17 cellular contexts compared by ENCODE assay signal in genomic region chr7:28052933-28053332, GRCh38.
DNase-seq lines count a peak whose midpoint lies in the region; ATAC-seq and TF ChIP-seq lines count a peak whose summit lies in the region.
"Had no signal": no experiment of that assay in that cellular context is flagged by ENCODE, and none has a peak within 500 bp of the region (broad histone marks: within the 10 kb centered on the region; RNA-seq: fewer than 3 reads in every experiment).

No MANE protein-coding gene starts in this region.

- peaks cover 21% of the 10 kb centered on the region for H3K4me1 Mint-ChIP-seq in activated naive CD8-positive, alpha-beta T cell treated with anti-CD3 and anti-CD28 coated beads, Interleukin-2, amount 50 U/mL, for 24 hours
- peaks cover 6% of the 10 kb centered on the region for H3K4me1 Mint-ChIP-seq in activated naive CD8-positive, alpha-beta T cell treated with anti-CD3 and anti-CD28 coated beads for 36 hours
- no peaks in the 10 kb centered on the region for H3K4me1 Mint-ChIP-seq in activated T-helper 17 cell treated with anti-CD3 and anti-CD28 coated beads, Interleukin-2, amount 50 U/mL, for 72 hours

- H3K36me3 Mint-ChIP-seq in activated naive CD8-positive, alpha-beta T cell treated with anti-CD3 and anti-CD28 coated beads, Interleukin-2, amount 50 U/mL, for 24 hours (ENCODE audit: low read depth) = peaks cover 2% of the 10 kb centered on the region
- H3K36me3 Mint-ChIP-seq in activated naive CD8-positive, alpha-beta T cell treated with anti-CD3 and anti-CD28 coated beads for 36 hours = peaks cover 2% of the 10 kb centered on the region
- H3K36me3 Mint-ChIP-seq in activated T-helper 17 cell treated with anti-CD3 and anti-CD28 coated beads, Interleukin-2, amount 50 U/mL, for 72 hours (ENCODE audit: low read depth) = no peaks in the 10 kb centered on the region
- H3K36me3 Mint-ChIP-seq: CD8-positive, alpha-beta T cell; type B pancreatic cell had no signal

- H3K4me3 Mint-ChIP-seq in activated naive CD8-positive, alpha-beta T cell treated with anti-CD3 and anti-CD28 coated beads, Interleukin-2, amount 50 U/mL, for 24 hours = no peak overlapping the region
- H3K4me3 Mint-ChIP-seq in activated naive CD8-positive, alpha-beta T cell treated with anti-CD3 and anti-CD28 coated beads for 36 hours = no peak overlapping the region
- no peak overlapping the region for H3K4me3 Mint-ChIP-seq in activated T-helper 17 cell treated with anti-CD3 and anti-CD28 coated beads, Interleukin-2, amount 50 U/mL, for 72 hours
- H3K4me3 Mint-ChIP-seq: CD8-positive, alpha-beta T cell; mesothelial cell of epicardium; type B pancreatic cell had no signal

- peak; percentile 63 for ATAC-seq in activated naive CD8-positive, alpha-beta T cell treated with anti-CD3 and anti-CD28 coated beads, Interleukin-2, amount 50 U/mL, for 24 hours
- peak; percentile 49 for ATAC-seq in activated T-helper 17 cell treated with anti-CD3 and anti-CD28 coated beads, Interleukin-2, amount 50 U/mL, for 72 hours (replicated peaks)
- ATAC-seq in GM19452 (IDR thresholded peaks at IDR 0.05; ENCODE audit: unreplicated experiment) (no peak), HG03159 (IDR thresholded peaks at IDR 0.05; ENCODE audit: unreplicated experiment) (no peak)
- ATAC-seq: CD8-positive, alpha-beta T cell; HepG2 had no signal

- H3K27ac Mint-ChIP-seq in activated naive CD8-positive, alpha-beta T cell treated with anti-CD3 and anti-CD28 coated beads, Interleukin-2, amount 50 U/mL, for 24 hours = no peak overlapping the region
- H3K27ac Mint-ChIP-seq in activated naive CD8-positive, alpha-beta T cell treated with anti-CD3 and anti-CD28 coated beads for 36 hours = no peak overlapping the region
- no peak overlapping the region for H3K27ac Mint-ChIP-seq in activated T-helper 17 cell treated with anti-CD3 and anti-CD28 coated beads, Interleukin-2, amount 50 U/mL, for 72 hours
- H3K27ac Mint-ChIP-seq: CD8-positive, alpha-beta T cell; type B pancreatic cell had no signal

- TF ChIP-seq CTCF in foreskin fibroblast (IDR thresholded peaks at IDR 0.05; ENCODE audit: low read depth, low read length) = no peak

- DNase-seq in activated naive CD8-positive, alpha-beta T cell treated with anti-CD3 and anti-CD28 coated beads, Interleukin-2, amount 50 U/mL, for 24 hours = no peak
- DNase-seq in activated naive CD8-positive, alpha-beta T cell treated with anti-CD3 and anti-CD28 coated beads for 36 hours = no peak
- peak; percentile 83 to 87 for DNase-seq in foreskin fibroblast
- DNase-seq in stromal cell of bone marrow (ENCODE audit: low read depth) = peak; percentile 39
- DNase-seq in ecto neural progenitor cell (ENCODE audit: low spot score) = no peak
- DNase-seq: activated naive CD4-positive, alpha-beta T cell treated with Interleukin-2 at 50 U/mL for 16 hours; CD8-positive, alpha-beta T cell; H7; NCI-H1048; NCI-H774; T-helper 1 cell had no signal

- H3K4me3 ChIP-seq in foreskin fibroblast (ENCODE audit: low read depth in 1 of 2, low read length in 2 of 2) = no peak overlapping the region

- H3K9me3 Mint-ChIP-seq in activated naive CD8-positive, alpha-beta T cell treated with anti-CD3 and anti-CD28 coated beads, Interleukin-2, amount 50 U/mL, for 24 hours = no peaks in the 10 kb centered on the region
- H3K9me3 Mint-ChIP-seq in activated naive CD8-positive, alpha-beta T cell treated with anti-CD3 and anti-CD28 coated beads for 36 hours = no peaks in the 10 kb centered on the region
- no peaks in the 10 kb centered on the region for H3K9me3 Mint-ChIP-seq in activated T-helper 17 cell treated with anti-CD3 and anti-CD28 coated beads, Interleukin-2, amount 50 U/mL, for 72 hours
- H3K9me3 Mint-ChIP-seq: CD8-positive, alpha-beta T cell; type B pancreatic cell had no signal

- H3K27me3 Mint-ChIP-seq in activated naive CD8-positive, alpha-beta T cell treated with anti-CD3 and anti-CD28 coated beads, Interleukin-2, amount 50 U/mL, for 24 hours = no peaks in the 10 kb centered on the region
- H3K27me3 Mint-ChIP-seq in activated naive CD8-positive, alpha-beta T cell treated with anti-CD3 and anti-CD28 coated beads for 36 hours = peaks cover 7% of the 10 kb centered on the region
- no peaks in the 10 kb centered on the region for H3K27me3 Mint-ChIP-seq in activated T-helper 17 cell treated with anti-CD3 and anti-CD28 coated beads, Interleukin-2, amount 50 U/mL, for 72 hours

Comparison
In these comparisons a context has a peak if more than half of its experiments do, and no peak if none do; other contexts are left out.
1. ATAC-seq: peak in activated naive CD8-positive, alpha-beta T cell treated with anti-CD3 and anti-CD28 coated beads, Interleukin-2, amount 50 U/mL, for 24 hours (single experiment) and activated T-helper 17 cell treated with anti-CD3 and anti-CD28 coated beads, Interleukin-2, amount 50 U/mL, for 72 hours (single experiment); none in GM19452 (single experiment) and HG03159 (single experiment).
2. DNase-seq: peak in foreskin fibroblast (2 of 2) and stromal cell of bone marrow (single experiment); none in activated naive CD8-positive, alpha-beta T cell treated with anti-CD3 and anti-CD28 coated beads, Interleukin-2, amount 50 U/mL, for 24 hours (single experiment), activated naive CD8-positive, alpha-beta T cell treated with anti-CD3 and anti-CD28 coated beads for 36 hours (single experiment) and ecto neural progenitor cell (single experiment).